In genomic region chr1:168064216-168064615, GRCh38 we compare ENCODE assay signal across 27 cellular contexts.
"Had no signal": no experiment of that assay in that cellular context is flagged by ENCODE, and none has a peak within 500 bp of the region (broad histone marks: within the 10 kb centered on the region; RNA-seq: fewer than 3 reads in every experiment).

No MANE protein-coding gene starts in this region.

- H3K9me3 ChIP-seq: colonic mucosa, esophagus squamous epithelium, gastrocnemius medialis, heart right ventricle, left lung, lower lobe of right lung, mucosa of descending colon had no signal

- H3K4me1 ChIP-seq: colonic mucosa, esophagus squamous epithelium, gastrocnemius medialis, heart right ventricle, left lung, lower lobe of right lung had no signal

- H3K27ac ChIP-seq: colonic mucosa, epithelial cell of prostate, esophagus squamous epithelium, gastrocnemius medialis, heart right ventricle, hepatocyte, left lung, lower lobe of right lung had no signal

- H3K4me2 ChIP-seq: hepatocyte had no signal

- ATAC-seq: effector memory CD8-positive, alpha-beta T cell; esophagus mucosa; gastrocnemius medialis; heart right ventricle; left cardiac atrium; left lung; left ventricle myocardium superior; lower lobe of right lung; mucosa of descending colon had no signal

- H3K4me3 ChIP-seq: colonic mucosa, esophagus squamous epithelium, gastrocnemius medialis, heart right ventricle, hepatocyte, left lung, lower lobe of right lung, mucosa of descending colon had no signal

- H3K79me2 ChIP-seq: hepatocyte had no signal

- DNase-seq: colonic mucosa; cortex of kidney; effector CD8-positive, alpha-beta T cell; effector memory CD8-positive, alpha-beta T cell; endodermal cell; erythroblast; esophagus squamous epithelium; foreskin fibroblast; foreskin melanocyte; gastrocnemius medialis; glutamatergic neuron; head of caudate nucleus; heart right ventricle; hypothalamus; immature natural killer cell; left cardiac atrium; left lung; left ventricle myocardium superior; lower lobe of right lung; mesenchymal stem cell; mucosa of descending colon; naive B cell had no signal

- FAIRE-seq: endometrium, keratinocyte had no signal

- H2AFZ ChIP-seq: hepatocyte had no signal

- H3K27me3 ChIP-seq: colonic mucosa, esophagus squamous epithelium, gastrocnemius medialis, heart right ventricle, hepatocyte, left lung had no signal
